In the genomic region with DNA sequence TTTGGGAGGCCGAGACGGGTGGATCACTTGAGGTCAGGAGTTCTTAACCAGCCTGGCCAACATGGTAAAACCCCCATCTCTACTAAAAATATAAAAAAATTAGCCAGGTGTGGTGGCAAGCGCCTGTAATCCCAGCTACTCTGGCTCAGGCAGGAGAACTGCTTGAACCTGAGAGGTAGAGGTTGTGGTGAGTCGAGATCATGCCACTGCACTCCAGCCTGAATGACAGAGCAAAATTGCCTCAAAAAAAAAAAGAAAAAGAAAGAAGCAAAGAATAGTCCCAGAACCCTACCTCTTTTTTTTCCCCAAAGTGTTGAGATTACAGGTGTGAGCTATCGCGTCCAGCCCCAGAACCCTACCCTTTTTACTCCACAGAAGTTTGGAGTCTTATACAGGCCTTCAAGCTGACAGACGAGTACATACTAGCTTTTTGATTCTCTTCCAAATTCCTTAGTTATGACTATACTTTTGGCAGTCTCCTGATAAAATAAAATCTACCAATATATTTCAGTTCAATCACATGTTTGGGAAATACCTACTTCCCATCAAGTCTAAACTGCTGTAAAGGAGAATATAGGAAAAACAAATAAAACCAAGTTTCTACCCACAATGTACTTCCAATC, we compare ENCODE assay signal across 8 cellular contexts. TPM values are rescaled to one million over a fixed set of nuclear protein-coding genes. Genes with fewer than 3 reads are reported as not detected.
A peak's percentile ranks its signal among the peaks of the same experiment; 100 is the strongest.
DNase-seq lines count a peak whose midpoint lies in the region; ATAC-seq and TF ChIP-seq lines count a peak whose summit lies in the region.
"Not testable (repeated sequence)": the region's sequence is repeated elsewhere in the genome, so short reads cannot be mapped to it uniquely, and the experiment has no call there.

No MANE protein-coding gene starts in this region.

- H3K4me1 Mint-ChIP-seq in CD4-positive, alpha-beta memory T cell: peaks cover 15 to 45% (median 21%) of the 10 kb centered on the region in 4 donors
- peaks cover 29% of the 10 kb centered on the region for H3K4me1 Mint-ChIP-seq in WTC11

- not testable (repeated sequence) for H3K9me3 Mint-ChIP-seq in CD4-positive, alpha-beta memory T cell; WTC11

- peak overlapping the region in 5 of 7 donors; percentile 11 to 51 (median 34) for H3K27ac Mint-ChIP-seq in CD4-positive, alpha-beta memory T cell
- H3K27ac Mint-ChIP-seq in WTC11: peak overlapping the region; percentile 98

- 64 to 65% methylated on average over 7 of the region's 7 CpGs for WGBS in upper lobe of left lung, 2 donors

- not testable (repeated sequence) for H3K4me3 ChIP-seq in CD4-positive, alpha-beta memory T cell (ENCODE audit: low read length in 2 of 2); cardiac fibroblast (replicated peaks in 1 of 2; ENCODE audit: low read depth in 2 of 2, low read length in 2 of 2); left lung; gastrocnemius medialis; upper lobe of left lung

- not testable (repeated sequence) for H3K27ac ChIP-seq in CD4-positive, alpha-beta memory T cell (ENCODE audit: low read depth, low read length)
- peak overlapping the region; percentile 42 to 54 for H3K27ac ChIP-seq in left lung
- H3K27ac ChIP-seq in gastrocnemius medialis: peak overlapping the region; percentile 42 to 75 (median 62)
- peak overlapping the region; percentile 51 to 67 (median 60) for H3K27ac ChIP-seq in upper lobe of left lung

- TF ChIP-seq EP300 in upper lobe of left lung (IDR thresholded peaks at IDR 0.05): not testable (repeated sequence)

- not testable (repeated sequence) for H3K27me3 ChIP-seq in CD4-positive, alpha-beta memory T cell (ENCODE audit: insufficient read depth, low read length); left lung; gastrocnemius medialis; upper lobe of left lung

- H3K9me3 ChIP-seq in CD4-positive, alpha-beta memory T cell (ENCODE audit: control insufficient read depth in 1 of 2, low read length in 2 of 2); left lung; gastrocnemius medialis; upper lobe of left lung: not testable (repeated sequence)

- H3K4me3 Mint-ChIP-seq in CD4-positive, alpha-beta memory T cell; WTC11: not testable (repeated sequence)

- not testable (repeated sequence) for H3K4me1 ChIP-seq in CD4-positive, alpha-beta memory T cell (ENCODE audit: insufficient read depth, low read length); left lung
- peaks cover 11 to 18% of the 10 kb centered on the region in 2 donors for H3K4me1 ChIP-seq in gastrocnemius medialis
- H3K4me1 ChIP-seq in upper lobe of left lung: peaks cover 6 to 17% (median 11%) of the 10 kb centered on the region in 4 donors

- not testable (repeated sequence) for TF ChIP-seq CTCF in WTC11 (IDR thresholded peaks at IDR 0.05); cardiac fibroblast (IDR thresholded peaks at IDR 0.05; ENCODE audit: low read depth, low read length); left lung (IDR thresholded peaks at IDR 0.05); gastrocnemius medialis (IDR thresholded peaks at IDR 0.05 in 4 of 5, conservative IDR thresholded peaks at IDR 0.05 in 1 of 5); upper lobe of left lung (IDR thresholded peaks at IDR 0.05)

- not testable (repeated sequence) for DNase-seq in CD4-positive, alpha-beta memory T cell; WTC11 (ENCODE audit: low spot score); left lung
- DNase-seq in HS-5 (ENCODE audit: low read depth) (peak; percentile 37), cardiac fibroblast (ENCODE audit: low read depth in 2 of 2) (peak; percentile 69 to 75), fibroblast of peridontal ligament (ENCODE audit: extremely low read depth) (peak; percentile 80), gastrocnemius medialis (peak in 1 of 2 donors; percentile 21), upper lobe of left lung (peak in 1 of 2 donors; percentile 37)

- CTCF ChIA-PET in CD4-positive, alpha-beta memory T cell (lab: Charles Lee; ENCODE audit: partially characterized antibody): not testable (repeated sequence)
- CTCF ChIA-PET in WTC11 (lab: Charles Lee): interaction anchor here (0.6 to 1.1 kb wide), 3 partner anchors 12 to 146 kb away, joined by 3 read pairs; no protein-coding TSS in a partner anchor

- H3K36me3 ChIP-seq in CD4-positive, alpha-beta memory T cell (ENCODE audit: insufficient read depth, low read length); left lung; gastrocnemius medialis; upper lobe of left lung: not testable (repeated sequence)

- H3K36me3 Mint-ChIP-seq in CD4-positive, alpha-beta memory T cell; WTC11: not testable (repeated sequence)

- ATAC-seq in WTC11; left lung; gastrocnemius medialis; upper lobe of left lung (ENCODE audit: low FRiP score in 2 of 2): not testable (repeated sequence)

- H3K27me3 Mint-ChIP-seq in CD4-positive, alpha-beta memory T cell; WTC11 (ENCODE audit: low read depth): not testable (repeated sequence)

- TF ChIP-seq POLR2A in gastrocnemius medialis (IDR thresholded peaks at IDR 0.05); upper lobe of left lung (IDR thresholded peaks at IDR 0.05): not testable (repeated sequence)

- in situ Hi-C loops in gastrocnemius medialis (cut with MboI; ENCODE audit: low sequenced_read_pairs in 4 of 4): not testable (repeated sequence)

- POLR2A ChIA-PET in CD4-positive, alpha-beta memory T cell (lab: Charles Lee; ENCODE audit: partially characterized antibody): interaction anchor here (1.5 kb wide), 1 partner anchor 10 kb away, joined by 3 read pairs; no protein-coding TSS in a partner anchor
- POLR2A ChIA-PET in WTC11 (lab: Charles Lee): interaction anchor here (0.7 kb wide), 1 partner anchor 21 kb away, joined by 3 read pairs; no protein-coding TSS in a partner anchor

- intact Hi-C loops in CD4-positive, alpha-beta memory T cell (cut with micrococcal nuclease); left lung (cut with DNase I); gastrocnemius medialis (cut with DNase I; ENCODE audit: low total_unique reads): not testable (repeated sequence)

RNA-seq across cellular contexts. Expression of a gene that starts 35.4 kb away (rescaled TPM):
- 10 to 100 TPM; 29.0 to 33.4 TPM for total RNA-seq in CD4-positive, alpha-beta memory T cell
- polyA plus RNA-seq in CD4-positive, alpha-beta memory T cell: 10 to 100 TPM in 1 of 2 donors, 1 to 10 TPM in 1; 6.7 to 10.2 TPM
- 31.1 to 34.7 TPM (median 31.3 TPM) in 3 replicates for total RNA-seq in WTC11 (2021)
- total RNA-seq in left lung: 10 to 100 TPM; 25.4 to 27.3 TPM
- 10 to 100 TPM; 21.3 to 52.0 (median 38.5) TPM for total RNA-seq in gastrocnemius medialis
- 10 to 100 TPM; 14.0 to 36.4 (median 21.7) TPM for total RNA-seq in upper lobe of left lung
